Comparison of ENCODE assay signal across 22 cellular contexts in the genomic region with DNA sequence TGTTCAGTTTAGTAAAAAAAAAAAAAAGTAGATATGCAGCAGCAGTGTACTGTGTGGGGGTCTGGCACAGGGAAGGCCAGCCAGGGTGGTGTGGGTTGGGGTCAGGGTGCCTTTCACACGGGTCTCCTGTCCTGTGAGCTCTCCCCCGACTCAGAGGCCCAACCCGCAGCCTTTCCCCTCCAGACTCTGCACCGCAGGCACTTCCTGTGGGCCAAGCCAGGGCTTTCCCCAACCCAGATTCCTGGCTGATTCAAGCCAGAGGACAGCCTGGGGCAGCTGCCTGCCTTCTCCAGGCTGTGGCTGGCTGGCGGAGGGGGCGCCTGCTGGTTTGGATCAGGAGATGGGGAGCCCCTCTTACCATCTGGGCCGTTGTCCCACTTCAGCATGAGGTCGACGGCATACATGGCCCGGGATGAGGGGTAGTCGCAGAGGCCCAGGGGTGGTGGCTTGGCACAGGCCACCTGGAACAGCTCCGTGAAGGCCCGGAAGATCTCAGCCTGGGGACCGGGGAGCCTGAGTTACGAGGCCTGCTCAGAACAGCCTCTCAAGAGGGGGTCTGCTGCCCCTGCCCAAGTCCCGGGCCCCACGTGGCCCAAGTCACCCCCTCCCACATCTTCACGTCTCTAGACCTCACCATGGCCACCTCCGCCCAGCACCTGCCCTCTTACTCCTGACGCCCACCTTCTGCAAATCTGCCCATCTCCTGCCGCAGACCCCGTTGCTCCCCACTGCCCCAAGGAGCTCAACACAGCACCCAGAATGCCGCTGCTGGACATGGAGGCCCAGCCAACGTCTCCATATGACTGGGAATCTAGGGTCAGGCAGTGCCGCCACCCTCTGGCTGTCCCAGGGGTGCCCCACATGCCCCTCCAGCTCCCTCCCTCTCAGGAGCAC. TPM values are rescaled to one million over a fixed set of nuclear protein-coding genes. Genes with fewer than 3 reads are reported as not detected.
A peak's percentile ranks its signal among the peaks of the same experiment; 100 is the strongest.
DNase-seq lines count a peak whose midpoint lies in the region; TF ChIP-seq lines count a peak whose summit lies in the region.
"Had no signal": no experiment of that assay in that cellular context is flagged by ENCODE, and none has a peak within 500 bp of the region (broad histone marks: within the 10 kb centered on the region; RNA-seq: fewer than 3 reads in every experiment).

No MANE protein-coding gene starts in this region.

- DNase-seq in Daoy (ENCODE audit: low read depth) (peak; percentile 68), NCI-H226 (peak; percentile 50), esophagus squamous epithelium (lab: John Stamatoyannopoulos, UW) (no peak), osteocyte (ENCODE audit: extremely low spot score, unreplicated experiment) (no peak), dorsolateral prefrontal cortex (no peak), GF-D8 (lab: John Stamatoyannopoulos, UW) (no peak), vagina (ENCODE audit: extremely low spot score in 2 of 2) (no peak)
- DNase-seq: activated CD4-positive, alpha-beta T cell treated with anti-CD3 and anti-CD28 coated beads for 4 hours; activated T-cell treated with anti-CD3 and anti-CD28 coated beads, Interleukin-2, amount 50 U/mL, for 1 hour; anterior cingulate cortex; Caco-2; effector CD4-positive, alpha-beta T cell; GOT3; islet precursor cell; NCI-H187; NCI-H69; stimulated activated CD4-positive, alpha-beta T cell treated with anti-CD3 and anti-CD28 coated beads, Interleukin-4, amount 100 ng/mL, for 24 hours had no signal

- 51 to 80% methylated on average over 8 to 9 of the region's 25 CpGs for WGBS in esophagus squamous epithelium, 2 donors

- no peaks in the 10 kb centered on the region for H3K27me3 ChIP-seq in esophagus squamous epithelium
- H3K27me3 ChIP-seq in dorsolateral prefrontal cortex, result no peaks in the 10 kb centered on the region
- H3K27me3 ChIP-seq in vagina, result no peaks in the 10 kb centered on the region
- H3K27me3 ChIP-seq: gastroesophageal sphincter had no signal

- peak overlapping the region in 3 of 4 donors; percentile 25 to 53 (median 33) for H3K27ac ChIP-seq in esophagus squamous epithelium
- no peak overlapping the region for H3K27ac ChIP-seq in dorsolateral prefrontal cortex
- H3K27ac ChIP-seq in vagina, result no peak overlapping the region
- H3K27ac ChIP-seq: gastroesophageal sphincter, KMS-11 had no signal

- H3K36me3 ChIP-seq in esophagus squamous epithelium (peaks cover 19 to 76% (median 29%) of the 10 kb centered on the region in 3 donors), vagina (peaks cover 0 to 44% of the 10 kb centered on the region in 2 donors)

- peak overlapping the region; percentile 64 for H3K27ac Mint-ChIP-seq in osteocyte (ENCODE audit: unreplicated experiment)
- H3K27ac Mint-ChIP-seq: stimulated activated memory B cell treated with anti-CD40 and anti-IgM and Interleukin-4, amounts not matched to agents 10 μg/mL and 1 μg/mL and 100 μg/mL, for 72 hours; T-helper 1 cell treated with Interleukin-12 subunit alpha and Interleukin-12 subunit beta and Interleukin-4 antibody, amounts not matched to agents 30 μg/mL and 1 μg/mL, for 36 hours had no signal

- no peaks in the 10 kb centered on the region for H3K9me3 ChIP-seq in esophagus squamous epithelium
- H3K9me3 ChIP-seq in vagina, result no peaks in the 10 kb centered on the region
- H3K9me3 ChIP-seq: Caco-2, gastroesophageal sphincter had no signal

- H3K4me3 ChIP-seq in esophagus squamous epithelium (no peak overlapping the region), dorsolateral prefrontal cortex (no peak overlapping the region), vagina (no peak overlapping the region)
- H3K4me3 ChIP-seq: gastroesophageal sphincter had no signal

- no peaks in the 10 kb centered on the region for H3K27me3 Mint-ChIP-seq in osteocyte (ENCODE audit: unreplicated experiment)
- H3K27me3 Mint-ChIP-seq: stimulated activated memory B cell treated with anti-CD40 and anti-IgM and Interleukin-4, amounts not matched to agents 10 μg/mL and 1 μg/mL and 100 μg/mL, for 72 hours had no signal

- H3K4me3 Mint-ChIP-seq in osteocyte (ENCODE audit: unreplicated experiment), result no peak overlapping the region
- H3K4me3 Mint-ChIP-seq: stimulated activated memory B cell treated with anti-CD40 and anti-IgM and Interleukin-4, amounts not matched to agents 10 μg/mL and 1 μg/mL and 100 μg/mL, for 72 hours; T-helper 1 cell treated with Interleukin-12 subunit alpha and Interleukin-12 subunit beta and Interleukin-4 antibody, amounts not matched to agents 30 μg/mL and 1 μg/mL, for 36 hours had no signal

- peaks cover 20% of the 10 kb centered on the region for H3K4me1 Mint-ChIP-seq in osteocyte (ENCODE audit: unreplicated experiment)

- TF ChIP-seq CTCF in esophagus squamous epithelium (IDR thresholded peaks at IDR 0.05) (no peak), osteocyte (IDR thresholded peaks at IDR 0.05) (no peak), dorsolateral prefrontal cortex (IDR thresholded peaks at IDR 0.05 in 54 of 56, conservative IDR thresholded peaks at IDR 0.05 in 2 of 56; ENCODE audit: low read depth in 1 of 56, partially characterized antibody in 56 of 56) (no peak), vagina (IDR thresholded peaks at IDR 0.05) (no peak)

- TF ChIP-seq POLR2A in esophagus squamous epithelium (IDR thresholded peaks at IDR 0.05) (no peak), vagina (IDR thresholded peaks at IDR 0.05) (no peak)

- peaks cover 18 to 74% (median 32%) of the 10 kb centered on the region in 3 donors for H3K4me1 ChIP-seq in esophagus squamous epithelium
- H3K4me1 ChIP-seq in vagina, result peaks cover 10% of the 10 kb centered on the region
- H3K4me1 ChIP-seq: Caco-2 had no signal

- H3K9me3 Mint-ChIP-seq in osteocyte (ENCODE audit: unreplicated experiment), result no peaks in the 10 kb centered on the region
- H3K9me3 Mint-ChIP-seq: stimulated activated memory B cell treated with anti-CD40 and anti-IgM and Interleukin-4, amounts not matched to agents 10 μg/mL and 1 μg/mL and 100 μg/mL, for 72 hours; T-helper 1 cell treated with Interleukin-12 subunit alpha and Interleukin-12 subunit beta and Interleukin-4 antibody, amounts not matched to agents 30 μg/mL and 1 μg/mL, for 36 hours had no signal

- H3K36me3 Mint-ChIP-seq in osteocyte (ENCODE audit: unreplicated experiment), result peaks cover 13% of the 10 kb centered on the region

- intact Hi-C loops in esophagus squamous epithelium (cut with DNase I) (no loop called here), dorsolateral prefrontal cortex (cut with DNase I) (no loop called here), vagina (cut with DNase I) (no loop called here)

RNA-seq across cellular contexts. Expression of a gene that starts 17.3 kb away (rescaled TPM):
- 178 and 230 TPM in 2 replicates for total RNA-seq in Daoy (2014; rRNA removed; shearing (Covaris generic))
- total RNA-seq in esophagus squamous epithelium (1,000 to 10,000 TPM in 1 of 4 donors, 100 to 1,000 TPM in 3; 737 to 1,827 (median 875) TPM), osteocyte (70.6 and 73.3 TPM in 2 replicates), dorsolateral prefrontal cortex (10 to 100 TPM; 12.8 to 57.5 (median 25.4) TPM), vagina (524 TPM)

RNA-seq across cellular contexts. Expression of a gene that starts 18.3 kb away (rescaled TPM):
- 49.1 and 61.1 TPM in 2 replicates for total RNA-seq in Daoy (2014; rRNA removed; shearing (Covaris generic))
- total RNA-seq in esophagus squamous epithelium, result 100 to 1,000 TPM; 109 to 211 (median 122) TPM
- 33.7 and 35.6 TPM in 2 replicates for total RNA-seq in osteocyte
- total RNA-seq in dorsolateral prefrontal cortex, result 10 to 100 TPM; 24.0 to 52.5 (median 34.0) TPM
- total RNA-seq in vagina, result 56.2 TPM

RNA-seq across cellular contexts. Expression of a gene that starts 25.5 kb away (rescaled TPM):
- total RNA-seq in Daoy (2014; rRNA removed; shearing (Covaris generic)), result 20.2 and 30.6 TPM in 2 replicates
- 10 to 100 TPM; 17.1 to 26.7 (median 22.1) TPM for total RNA-seq in esophagus squamous epithelium
- total RNA-seq in osteocyte, result 16.5 and 16.6 TPM in 2 replicates
- 10 to 100 TPM; 10.7 to 29.7 (median 20.7) TPM for total RNA-seq in dorsolateral prefrontal cortex
- 22.8 TPM for total RNA-seq in vagina

RNA-seq across cellular contexts. Expression of a gene that starts 58.1 kb away (rescaled TPM):
- total RNA-seq in Daoy (2014; rRNA removed; shearing (Covaris generic)), result 11.5 and 14.4 TPM in 2 replicates
- total RNA-seq in esophagus squamous epithelium (10 to 100 TPM in 3 of 4 donors, 1 to 10 TPM in 1; 6.1 to 15.6 (median 13.5) TPM), osteocyte (not detected in 2 replicates), dorsolateral prefrontal cortex (under 1 TPM in 4 of 120 experiments, not detected in 116; 0.46 to 0.56 (median 0.54) TPM), vagina (not detected)
- total RNA-seq: myocyte had no signal

Comparison
In these comparisons a context has a peak if more than half of its experiments do, and no peak if none do; other contexts are left out.
1. DNase-seq: peak in Daoy (single experiment) and NCI-H226 (single experiment); none in esophagus squamous epithelium (single experiment), osteocyte (single experiment), dorsolateral prefrontal cortex (0 of 10), GF-D8 (single experiment) and vagina (0 of 2).
2. H3K27ac ChIP-seq: peak in esophagus squamous epithelium (3 of 4); none in dorsolateral prefrontal cortex (0 of 59) and vagina (single experiment).